24 cellular contexts compared by ENCODE assay signal in genomic region chr16:88972349-88972748, GRCh38. TPM values are rescaled to one million over a fixed set of nuclear protein-coding genes. Genes with fewer than 3 reads are reported as not detected.
DNase-seq lines count a peak whose midpoint lies in the region; ATAC-seq and TF ChIP-seq lines count a peak whose summit lies in the region.
"Had no signal": no experiment of that assay in that cellular context is flagged by ENCODE, and none has a peak within 500 bp of the region (broad histone marks: within the 10 kb centered on the region; RNA-seq: fewer than 3 reads in every experiment).

No MANE protein-coding gene starts in this region.

- no peak for ATAC-seq in right cardiac atrium
- no peak for ATAC-seq in stimulated activated memory B cell treated with anti-CD40 and anti-IgM and Interleukin-4, amounts not matched to agents 10 μg/mL and 1 μg/mL and 100 μg/mL, for 72 hours
- no peak for ATAC-seq in stimulated activated naive CD8-positive, alpha-beta T cell treated with anti-CD3 and anti-CD28 coated beads, Interleukin-15, Interleukin-2, amounts not matched to agents 100 U/mL and 50 U/mL, for 24 hours
- ATAC-seq: gastrocnemius medialis had no signal

- H3K27me3 ChIP-seq in right cardiac atrium (ENCODE audit: control insufficient read depth, insufficient read depth) = no peaks in the 10 kb centered on the region
- peaks cover 0 to 7% of the 10 kb centered on the region in 2 donors for H3K27me3 ChIP-seq in right atrium auricular region
- no peaks in the 10 kb centered on the region for H3K27me3 ChIP-seq in NT2/D1 (ENCODE audit: insufficient read depth, insufficient read length)

- H3K4me1 Mint-ChIP-seq in dendritic cell treated with granulocyte-macrophage colony-stimulating factor and Interleukin-4, amounts not matched to agents 40 ng/mL and 50 ng/mL, for 4 days (ENCODE audit: low read depth) = peaks cover 94% of the 10 kb centered on the region
- peaks cover 92% of the 10 kb centered on the region for H3K4me1 Mint-ChIP-seq in stimulated activated memory B cell treated with anti-CD40 and anti-IgM and Interleukin-4, amounts not matched to agents 10 μg/mL and 1 μg/mL and 100 μg/mL, for 72 hours

- H3K36me3 ChIP-seq in right atrium auricular region = no peaks in the 10 kb centered on the region
- H3K36me3 ChIP-seq in NT2/D1 (ENCODE audit: insufficient read depth, insufficient read length, low read length) = no peaks in the 10 kb centered on the region
- H3K36me3 ChIP-seq: gastrocnemius medialis had no signal

- intact Hi-C loops in right cardiac atrium (cut with DNase I) = no loop called here
- intact Hi-C loops in dendritic cell treated with granulocyte-macrophage colony-stimulating factor and Interleukin-4, amounts not matched to agents 40 ng/mL and 50 ng/mL, for 4 days (cut with micrococcal nuclease) = loop anchor here (5.0 to 10.0 kb wide), 2 partner anchors 35 to 142 kb away; no protein-coding TSS in a partner anchor

- peak in 2 of 3 donors; percentile 41 to 46 for DNase-seq in right cardiac atrium
- DNase-seq in right atrium auricular region (ENCODE audit: low spot score) = no peak
- DNase-seq in NT2/D1 (ENCODE audit: low read depth, low spot score) = no peak
- DNase-seq in hypothalamus (lab: John Stamatoyannopoulos, UW) = no peak
- no peak for DNase-seq in COLO668 (lab: John Stamatoyannopoulos, UW; ENCODE audit: unreplicated experiment)
- DNase-seq in stimulated activated naive CD8-positive, alpha-beta T cell treated with anti-CD3 and anti-CD28 coated beads, Interleukin-15, Interleukin-2, amounts not matched to agents 100 U/mL and 50 U/mL, for 24 hours = no peak
- DNase-seq: activated CD4-positive, alpha-beta T cell treated with anti-CD3 and anti-CD28 coated beads for 4 hours; activated effector memory CD4-positive, alpha-beta T cell treated with Interleukin-2 at 50 U/mL for 16 hours; activated T-cell treated with anti-CD3 and anti-CD28 coated beads for 4 hours; caudate nucleus; dorsolateral prefrontal cortex; gastrocnemius medialis; HFFc6; immature natural killer cell; NCI-H1092; NCI-H187 treated with DMSO at 0.1 percent for 48 hours; NCI-H526; small intestine; stimulated activated CD4-positive, alpha-beta T cell treated with anti-CD3 and anti-CD28 coated beads, Interleukin-1b, Interleukin-23, amount 100 ng/mL, for 48 hours; stimulated activated CD8-positive, alpha-beta memory T cell treated with anti-CD3 and anti-CD28 coated beads, Interleukin-4, amount 100 ng/mL, for 48 hours had no signal

- no peak overlapping the region for H3K27ac ChIP-seq in right cardiac atrium (ENCODE audit: low read length)
- no peak overlapping the region for H3K27ac ChIP-seq in right atrium auricular region
- H3K27ac ChIP-seq: dorsolateral prefrontal cortex, gastrocnemius medialis had no signal

- WGBS in right cardiac atrium = 26% methylated on average over 6 of the region's 6 CpGs

- H3K27me3 Mint-ChIP-seq in dendritic cell treated with granulocyte-macrophage colony-stimulating factor and Interleukin-4, amounts not matched to agents 40 ng/mL and 50 ng/mL, for 4 days = peaks cover 65% of the 10 kb centered on the region
- no peaks in the 10 kb centered on the region for H3K27me3 Mint-ChIP-seq in stimulated activated memory B cell treated with anti-CD40 and anti-IgM and Interleukin-4, amounts not matched to agents 10 μg/mL and 1 μg/mL and 100 μg/mL, for 72 hours

- peaks cover 57% of the 10 kb centered on the region for H3K36me3 Mint-ChIP-seq in dendritic cell treated with granulocyte-macrophage colony-stimulating factor and Interleukin-4, amounts not matched to agents 40 ng/mL and 50 ng/mL, for 4 days (ENCODE audit: low read depth)
- H3K36me3 Mint-ChIP-seq in stimulated activated memory B cell treated with anti-CD40 and anti-IgM and Interleukin-4, amounts not matched to agents 10 μg/mL and 1 μg/mL and 100 μg/mL, for 72 hours = peaks cover 36% of the 10 kb centered on the region
- H3K36me3 Mint-ChIP-seq: activated naive CD8-positive, alpha-beta T cell; immature natural killer cell had no signal

- H3K9me3 Mint-ChIP-seq in dendritic cell treated with granulocyte-macrophage colony-stimulating factor and Interleukin-4, amounts not matched to agents 40 ng/mL and 50 ng/mL, for 4 days = no peaks in the 10 kb centered on the region
- H3K9me3 Mint-ChIP-seq in stimulated activated memory B cell treated with anti-CD40 and anti-IgM and Interleukin-4, amounts not matched to agents 10 μg/mL and 1 μg/mL and 100 μg/mL, for 72 hours = no peaks in the 10 kb centered on the region
- H3K9me3 Mint-ChIP-seq: HFFc6; immature natural killer cell; T-helper 2 cell treated with Interferon-gamma antibody and Interleukin-4, amounts not matched to agents 5 μg/mL and 100 μg/mL, for 36 hours had no signal

- peak overlapping the region; percentile 13 for H3K27ac Mint-ChIP-seq in dendritic cell treated with granulocyte-macrophage colony-stimulating factor and Interleukin-4, amounts not matched to agents 40 ng/mL and 50 ng/mL, for 4 days
- H3K27ac Mint-ChIP-seq in stimulated activated memory B cell treated with anti-CD40 and anti-IgM and Interleukin-4, amounts not matched to agents 10 μg/mL and 1 μg/mL and 100 μg/mL, for 72 hours = peak overlapping the region; percentile 90
- H3K27ac Mint-ChIP-seq: activated naive CD8-positive, alpha-beta T cell; HFFc6; immature natural killer cell; T-helper 2 cell treated with Interferon-gamma antibody and Interleukin-4, amounts not matched to agents 5 μg/mL and 100 μg/mL, for 36 hours had no signal

- H3K9ac ChIP-seq in NT2/D1 (ENCODE audit: insufficient read length, low read depth) = peak overlapping the region; percentile 61

- no peak for TF ChIP-seq CTCF in right atrium auricular region (IDR thresholded peaks at IDR 0.05)

- peak overlapping the region; percentile 13 for H3K4me3 Mint-ChIP-seq in dendritic cell treated with granulocyte-macrophage colony-stimulating factor and Interleukin-4, amounts not matched to agents 40 ng/mL and 50 ng/mL, for 4 days
- peak overlapping the region; percentile 94 for H3K4me3 Mint-ChIP-seq in stimulated activated memory B cell treated with anti-CD40 and anti-IgM and Interleukin-4, amounts not matched to agents 10 μg/mL and 1 μg/mL and 100 μg/mL, for 72 hours
- H3K4me3 Mint-ChIP-seq: activated naive CD8-positive, alpha-beta T cell; HFFc6; immature natural killer cell; T-helper 2 cell treated with Interferon-gamma antibody and Interleukin-4, amounts not matched to agents 5 μg/mL and 100 μg/mL, for 36 hours had no signal

- H3K9me3 ChIP-seq in right cardiac atrium (ENCODE audit: control insufficient read depth, low read length) = no peaks in the 10 kb centered on the region
- H3K9me3 ChIP-seq in right atrium auricular region = no peaks in the 10 kb centered on the region
- no peaks in the 10 kb centered on the region for H3K9me3 ChIP-seq in NT2/D1 (ENCODE audit: insufficient read depth, low read length)
- H3K9me3 ChIP-seq: gastrocnemius medialis had no signal

- H3K4me1 ChIP-seq in right cardiac atrium (ENCODE audit: control insufficient read depth, insufficient read depth, low read length) (no peaks in the 10 kb centered on the region), right atrium auricular region (peaks cover 0 to 10% of the 10 kb centered on the region in 2 donors), NT2/D1 (ENCODE audit: insufficient read depth, insufficient read length) (peaks cover 25% of the 10 kb centered on the region)
- H3K4me1 ChIP-seq: gastrocnemius medialis had no signal

- H3K4me3 ChIP-seq in right cardiac atrium (ENCODE audit: low read length) (no peak overlapping the region), right atrium auricular region (no peak overlapping the region), NT2/D1 (ENCODE audit: insufficient read length, low read depth) (no peak overlapping the region)
- H3K4me3 ChIP-seq: dorsolateral prefrontal cortex, gastrocnemius medialis had no signal

RNA-seq across cellular contexts. Expression of gene CBFA2T3, which starts 4.7 kb away (rescaled TPM):
- total RNA-seq in right cardiac atrium (1 to 10 TPM; 5.6 to 8.5 (median 6.9) TPM), right atrium auricular region (1 to 10 TPM; 1.1 to 2.6 TPM)
- polyA plus RNA-seq in right cardiac atrium = 7.3 TPM
- total RNA-seq: HFFc6 had no signal

Comparison
In these comparisons a context has a peak if more than half of its experiments do, and no peak if none do; other contexts are left out.
1. DNase-seq: peak in right cardiac atrium (2 of 3); none in right atrium auricular region (single experiment), NT2/D1 (single experiment), hypothalamus (0 of 51), COLO668 (single experiment) and stimulated activated naive CD8-positive, alpha-beta T cell treated with anti-CD3 and anti-CD28 coated beads, Interleukin-15, Interleukin-2, amounts not matched to agents 100 U/mL and 50 U/mL, for 24 hours (single experiment).